ENCODE assay signal across 7 cellular contexts in the genomic region with DNA sequence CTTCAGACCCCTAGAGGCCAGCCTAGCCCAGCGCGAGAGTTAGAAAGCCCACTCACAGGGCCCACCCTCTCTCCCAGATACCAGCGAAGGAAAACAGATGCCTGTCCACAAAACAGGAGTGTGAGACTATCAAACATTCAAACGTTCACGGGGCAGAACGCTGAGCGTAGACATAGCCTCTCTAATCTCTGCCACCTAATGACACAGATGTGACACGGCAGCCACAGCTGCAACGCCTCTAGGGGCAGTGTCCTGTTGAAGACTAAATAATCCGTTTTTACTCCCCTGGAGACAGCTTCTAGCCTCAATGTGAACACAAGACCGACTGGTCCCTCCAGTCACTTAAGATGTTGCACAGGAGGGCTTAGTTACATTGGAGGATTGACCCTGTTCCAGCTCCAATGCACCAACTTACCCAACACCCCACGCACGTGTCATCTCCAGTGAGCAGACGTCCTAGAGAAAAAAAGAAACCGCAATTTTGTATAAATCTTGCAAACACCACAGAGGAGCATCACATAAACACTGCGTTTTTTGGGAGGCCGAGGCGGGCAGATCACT. TPM values are rescaled to one million over a fixed set of nuclear protein-coding genes. Genes with fewer than 3 reads are reported as not detected.
DNase-seq lines count a peak whose midpoint lies in the region; ATAC-seq and TF ChIP-seq lines count a peak whose summit lies in the region.
"Had no signal": no experiment of that assay in that cellular context is flagged by ENCODE, and none has a peak within 500 bp of the region (broad histone marks: within the 10 kb centered on the region; RNA-seq: fewer than 3 reads in every experiment).

No MANE protein-coding gene starts in this region.

- peaks cover 35% of the 10 kb centered on the region for H3K4me1 Mint-ChIP-seq in neural crest cell

- peak overlapping the region; percentile 93 for H3K4me3 ChIP-seq in brain microvascular endothelial cell (ENCODE audit: low read depth, low read length)

- no peaks in the 10 kb centered on the region for H3K9me3 Mint-ChIP-seq in neural crest cell

- TF ChIP-seq CTCF in brain microvascular endothelial cell (IDR thresholded peaks at IDR 0.05; ENCODE audit: low read depth, low read length, missing control alignments) (peak; percentile 66), neural crest cell (conservative IDR thresholded peaks at IDR 0.05) (peak; percentile 61)

- H3K36me3 Mint-ChIP-seq in neural crest cell (ENCODE audit: low read depth): peaks cover 20% of the 10 kb centered on the region

- H3K27me3 Mint-ChIP-seq in neural crest cell (ENCODE audit: low read depth): peaks cover 15% of the 10 kb centered on the region

- peak overlapping the region; percentile 98 for H3K4me3 Mint-ChIP-seq in neural crest cell

- peaks cover 42% of the 10 kb centered on the region for H3K36me3 ChIP-seq in brain microvascular endothelial cell (replicated peaks)

- H3K27me3 ChIP-seq in brain microvascular endothelial cell (replicated peaks): no peaks in the 10 kb centered on the region

- no peak for ATAC-seq in GM18519 (IDR thresholded peaks at IDR 0.05; ENCODE audit: low FRiP score, unreplicated experiment)

- peak overlapping the region; percentile 36 for H3K27ac Mint-ChIP-seq in neural crest cell (ENCODE audit: unreplicated experiment)

- DNase-seq in CD1c-positive myeloid dendritic cell (ENCODE audit: extremely low spot score) (peak; percentile 37), NAMALWA (ENCODE audit: low spot score) (peak; percentile 87), brain microvascular endothelial cell (peak; percentile 17), neural crest cell (ENCODE audit: low read depth, low spot score) (no peak), NCI-H2029 treated with DMSO at 0.1 percent for 48 hours (lab: John Stamatoyannopoulos, UW) (no peak)

- no peak overlapping the region for H3K27ac ChIP-seq in brain microvascular endothelial cell

- in situ Hi-C loops in brain microvascular endothelial cell (cut with HindIII; ENCODE audit: low pct_ligation_motif_present, low sequenced_read_pairs): no loop called here

RNA-seq across cellular contexts. Expression of a gene that starts 14.3 kb away (rescaled TPM):
- 46.3 and 49.2 TPM in 2 replicates for total RNA-seq in neural crest cell

RNA-seq across cellular contexts. Expression of a gene that starts 16.0 kb away (rescaled TPM):
- not detected in 2 replicates for total RNA-seq in neural crest cell
- total RNA-seq: M059J had no signal

RNA-seq across cellular contexts. Expression of a gene that starts 21.6 kb away (rescaled TPM):
- not detected in 2 replicates for total RNA-seq in neural crest cell
- total RNA-seq: M059J had no signal

RNA-seq across cellular contexts. Expression of a gene that starts 31.3 kb away (rescaled TPM):
- total RNA-seq in neural crest cell: not detected in 2 replicates
- total RNA-seq: M059J had no signal

RNA-seq across cellular contexts. Expression of a gene that starts 37.6 kb away (rescaled TPM):
- total RNA-seq in neural crest cell: not detected in 2 replicates
- total RNA-seq: M059J had no signal

Comparison
In these comparisons a context has a peak if more than half of its experiments do, and no peak if none do; other contexts are left out.
1. DNase-seq: peak in CD1c-positive myeloid dendritic cell (single experiment), NAMALWA (single experiment) and brain microvascular endothelial cell (single experiment); none in neural crest cell (single experiment) and NCI-H2029 treated with DMSO at 0.1 percent for 48 hours (single experiment).